In genomic region chr3:38519651-38520050, GRCh38 we compare ENCODE assay signal across 12 cellular contexts. TPM values are rescaled to one million over a fixed set of nuclear protein-coding genes. Genes with fewer than 3 reads are reported as not detected.
A peak's percentile ranks its signal among the peaks of the same experiment; 100 is the strongest.
DNase-seq lines count a peak whose midpoint lies in the region; ATAC-seq and TF ChIP-seq lines count a peak whose summit lies in the region.
"Had no signal": no experiment of that assay in that cellular context is flagged by ENCODE, and none has a peak within 500 bp of the region (broad histone marks: within the 10 kb centered on the region; RNA-seq: fewer than 3 reads in every experiment).

No MANE protein-coding gene starts in this region.

- 26 to 39% (median 31%) methylated on average over 5 of the region's 5 CpGs for WGBS in spleen, 5 donors

- no peaks in the 10 kb centered on the region for H3K9me3 Mint-ChIP-seq in IgD-negative memory B cell
- no peaks in the 10 kb centered on the region for H3K9me3 Mint-ChIP-seq in activated naive CD8-positive, alpha-beta T cell treated with anti-CD3 and anti-CD28 coated beads for 36 hours

- H3K36me3 ChIP-seq in mucosa of descending colon (ENCODE audit: low read depth), result no peaks in the 10 kb centered on the region
- H3K36me3 ChIP-seq in spleen, result peaks cover 0 to 79% (median 30%) of the 10 kb centered on the region in 6 donors

- peaks cover 9% of the 10 kb centered on the region for H3K36me3 Mint-ChIP-seq in IgD-negative memory B cell
- H3K36me3 Mint-ChIP-seq in activated naive CD8-positive, alpha-beta T cell treated with anti-CD3 and anti-CD28 coated beads for 36 hours, result peaks cover 18% of the 10 kb centered on the region

- peak overlapping the region in 1 of 4 donors; percentile 74 for H3K4me3 Mint-ChIP-seq in IgD-negative memory B cell
- peak overlapping the region; percentile 8 for H3K4me3 Mint-ChIP-seq in activated naive CD8-positive, alpha-beta T cell treated with anti-CD3 and anti-CD28 coated beads for 36 hours

- peak; percentile 17 to 24 for ATAC-seq in activated CD4-positive, CD25-positive, alpha-beta regulatory T cell treated with anti-CD3 and anti-CD28 coated beads, Interleukin-2, amount 50 U/mL, for 24 hours
- ATAC-seq in mucosa of descending colon, result peak; percentile 36
- ATAC-seq: psoas muscle had no signal

- H3K27me3 ChIP-seq in spleen (replicated peaks in 1 of 7), result no peaks in the 10 kb centered on the region

- no peaks in the 10 kb centered on the region for H3K4me1 ChIP-seq in mucosa of descending colon (ENCODE audit: low read depth)
- H3K4me1 ChIP-seq in spleen, result peaks cover 0 to 20% (median 0%) of the 10 kb centered on the region in 6 donors

- H3K9me3 ChIP-seq in mucosa of descending colon (no peaks in the 10 kb centered on the region), spleen (no peaks in the 10 kb centered on the region)
- H3K9me3 ChIP-seq: psoas muscle had no signal

- DNase-seq in activated CD4-positive, CD25-positive, alpha-beta regulatory T cell (lab: John Stamatoyannopoulos, UW), result no peak
- peak; percentile 9 for DNase-seq in activated naive CD8-positive, alpha-beta T cell treated with anti-CD3 and anti-CD28 coated beads for 36 hours
- DNase-seq in mucosa of descending colon (no peak), NCI-H1694 treated with DMSO at 0.1 percent for 48 hours (lab: John Stamatoyannopoulos, UW) (no peak), pons (ENCODE audit: low spot score) (no peak), spleen (no peak)
- DNase-seq: NCI-H1694, psoas muscle had no signal

- H3K27me3 Mint-ChIP-seq in IgD-negative memory B cell, result no peaks in the 10 kb centered on the region
- no peaks in the 10 kb centered on the region for H3K27me3 Mint-ChIP-seq in activated naive CD8-positive, alpha-beta T cell treated with anti-CD3 and anti-CD28 coated beads for 36 hours

- H3K4me1 Mint-ChIP-seq in IgD-negative memory B cell, result peaks cover 4 to 11% (median 8%) of the 10 kb centered on the region in 3 donors
- peaks cover 23% of the 10 kb centered on the region for H3K4me1 Mint-ChIP-seq in activated naive CD8-positive, alpha-beta T cell treated with anti-CD3 and anti-CD28 coated beads for 36 hours

- peak overlapping the region in 2 of 3 donors; percentile 6 to 21 for H3K27ac Mint-ChIP-seq in IgD-negative memory B cell
- H3K27ac Mint-ChIP-seq in activated naive CD8-positive, alpha-beta T cell treated with anti-CD3 and anti-CD28 coated beads for 36 hours, result peak overlapping the region; percentile 71

- no peak overlapping the region for H3K4me3 ChIP-seq in mucosa of descending colon
- no peak overlapping the region for H3K4me3 ChIP-seq in spleen
- H3K4me3 ChIP-seq: psoas muscle, SK-N-MC had no signal

- TF ChIP-seq CTCF in mucosa of descending colon (IDR thresholded peaks at IDR 0.05) (no peak), spleen (IDR thresholded peaks at IDR 0.05 in 8 of 11, conservative IDR thresholded peaks at IDR 0.05 in 3 of 11) (no peak)

- no peak for TF ChIP-seq POLR2A in spleen (IDR thresholded peaks at IDR 0.05)

- peak overlapping the region in 2 of 8 donors; percentile 29 to 33 for H3K27ac ChIP-seq in spleen
- H3K27ac ChIP-seq: 22Rv1, psoas muscle, SK-N-MC had no signal

- intact Hi-C loops in mucosa of descending colon (cut with DNase I, micrococcal nuclease), result loop anchor here (5.0 to 10.0 kb wide), 2 partner anchors 133 to 135 kb away; no protein-coding TSS in a partner anchor
- intact Hi-C loops in spleen (cut with DNase I; ENCODE audit: low total_unique reads), result loop anchor here (5.0 to 10.0 kb wide), 3 partner anchors 133 to 775 kb away; no protein-coding TSS in a partner anchor

RNA-seq across cellular contexts. Expression of gene EXOG, which starts 23.5 kb away (rescaled TPM):
- 13.6 TPM for polyA plus RNA-seq in IgD-negative memory B cell
- total RNA-seq in activated naive CD8-positive, alpha-beta T cell treated with anti-CD3 and anti-CD28 coated beads for 36 hours, result 10 to 100 TPM; 16.8 to 21.7 TPM
- 10 to 100 TPM in 1 of 3 donors, 1 to 10 TPM in 2; 7.1 to 13.0 (median 8.7) TPM for total RNA-seq in mucosa of descending colon
- 10 to 100 TPM; 16.9 to 20.9 (median 19.2) TPM for total RNA-seq in spleen
- polyA plus RNA-seq in spleen, result 1 to 10 TPM; 3.9 to 8.6 (median 8.2) TPM
